ENCODE assay signal across 8 cellular contexts in the genomic region with DNA sequence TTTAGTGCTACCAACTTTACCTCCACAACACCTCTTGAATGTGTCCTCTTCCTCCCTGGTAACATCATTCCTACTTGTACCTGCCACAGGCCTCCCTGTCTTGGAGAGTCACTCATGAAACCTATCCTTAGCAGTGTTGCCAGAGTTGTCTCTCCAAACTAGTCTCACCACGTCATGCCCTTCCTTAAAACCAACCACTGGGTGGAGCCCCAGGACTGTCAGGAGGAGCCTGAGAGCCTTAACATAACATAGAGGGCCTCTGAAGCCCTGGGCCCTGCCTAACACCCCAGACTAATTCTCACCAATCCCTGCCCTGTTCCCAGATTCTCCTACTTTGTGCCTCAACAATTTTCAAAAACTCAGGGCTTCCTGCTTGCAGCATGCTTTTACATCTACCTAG.
DNase-seq lines count a peak whose midpoint lies in the region; ATAC-seq, FAIRE-seq and TF ChIP-seq lines count a peak whose summit lies in the region.

No MANE protein-coding gene starts in this region.

- no peaks in the 10 kb centered on the region for H3K4me1 ChIP-seq in IMR-90 (ENCODE audit: control insufficient read depth, insufficient read depth, low read length)
- no peaks in the 10 kb centered on the region for H3K4me1 ChIP-seq in PC-3 (ENCODE audit: insufficient read depth, low read length)
- no peaks in the 10 kb centered on the region for H3K4me1 ChIP-seq in liver (ENCODE audit: control insufficient read depth in 4 of 4, insufficient read depth in 4 of 4, low read length in 3 of 4)

- no peak overlapping the region for H2BK15ac ChIP-seq in IMR-90 (ENCODE audit: low read depth, low read length)

- TF ChIP-seq RAD21 in IMR-90 (IDR thresholded peaks at IDR 0.05; ENCODE audit: low read length) (peak; percentile 77), liver (IDR thresholded peaks at IDR 0.05) (peak; percentile 88 to 96)

- no peaks in the 10 kb centered on the region for H4K20me1 ChIP-seq in IMR-90 (ENCODE audit: insufficient read depth, low read length)
- no peaks in the 10 kb centered on the region for H4K20me1 ChIP-seq in PC-3 (ENCODE audit: low read length)

- H3K9ac ChIP-seq in IMR-90 (ENCODE audit: low read depth, low read length) (no peak overlapping the region), PC-3 (ENCODE audit: low read length) (no peak overlapping the region), liver (ENCODE audit: low read depth in 1 of 2, low read length in 2 of 2) (no peak overlapping the region)

- H3K9me3 ChIP-seq in IMR-90 (ENCODE audit: control insufficient read depth, insufficient read depth, low read length) (no peaks in the 10 kb centered on the region), PC-3 (ENCODE audit: low read length) (no peaks in the 10 kb centered on the region), liver (ENCODE audit: control insufficient read depth in 4 of 4, low read length in 3 of 4) (no peaks in the 10 kb centered on the region)

- no peak overlapping the region for H2BK5ac ChIP-seq in IMR-90 (ENCODE audit: low read depth, low read length, poor library complexity, severe bottlenecking)

- H3K4me3 ChIP-seq in IMR-90 (ENCODE audit: insufficient read depth, low read depth, low read length) (no peak overlapping the region), PC-3 (ENCODE audit: low read length) (no peak overlapping the region), liver (ENCODE audit: low read depth in 1 of 3, low read length in 3 of 3) (no peak overlapping the region)

- H4K8ac ChIP-seq in IMR-90 (ENCODE audit: low read depth in 2 of 2, low read length in 2 of 2) = no peak overlapping the region

- H3K36me3 ChIP-seq in IMR-90 (ENCODE audit: control insufficient read depth, insufficient read depth, low read length) = no peaks in the 10 kb centered on the region
- H3K36me3 ChIP-seq in PC-3 (ENCODE audit: low read depth, low read length) = no peaks in the 10 kb centered on the region
- no peaks in the 10 kb centered on the region for H3K36me3 ChIP-seq in liver (ENCODE audit: control insufficient read depth in 4 of 4, insufficient read depth in 3 of 4, low read depth in 1 of 4, low read length in 3 of 4)

- TF ChIP-seq CTCF in IMR-90 (conservative IDR thresholded peaks at IDR 0.05; ENCODE audit: low read depth, low read length) = peak; percentile 69
- TF ChIP-seq CTCF in PC-3 (conservative IDR thresholded peaks at IDR 0.05; ENCODE audit: low read depth, low read length) = peak; percentile 77
- peak; percentile 65 for TF ChIP-seq CTCF in liver (IDR thresholded peaks at IDR 0.05; ENCODE audit: low read depth, low read length, missing input control)

- H3K14ac ChIP-seq in IMR-90 (replicated peaks; ENCODE audit: low read depth, low read length) = no peak overlapping the region

- in situ Hi-C loops in IMR-90 (cut with MboI; ENCODE audit: low sequenced_read_pairs) = no loop called here

- BruUV-seq in IMR-90 (replicated peaks; lab: Mats Ljungman, UMichigan) (no TSS peak), PC-3 (replicated peaks; lab: Mats Ljungman, UMichigan) (no TSS peak)

- no peak overlapping the region for H3K56ac ChIP-seq in IMR-90 (ENCODE audit: extremely low read depth, insufficient read depth, low read length)

- CTCF ChIA-PET in IMR-90 (lab: Yijun Ruan, JAX) (no interaction called here), PC-3 (lab: Charles Lee) (interaction anchor here (0.6 kb wide), 1 partner anchor 26 kb away, joined by 3 read pairs; no protein-coding TSS in a partner anchor)

- H3K9me1 ChIP-seq in IMR-90 (ENCODE audit: insufficient read depth, low read length) = no peaks in the 10 kb centered on the region

- no CpG with 5 or more reads among the region's 1 CpG for WGBS in IMR-90 (ENCODE audit: extremely low coverage in 2 of 2, insufficient read length in 1 of 2), 2 experiments
- WGBS in liver = 4% methylated on average over 1 of the region's 1 CpG

- H2BK20ac ChIP-seq in IMR-90 (ENCODE audit: low read depth, low read length) = no peak overlapping the region

- peak; percentile 24 for DNase-seq in activated CD4-positive, alpha-beta T cell treated with anti-CD3 and anti-CD28 coated beads for 48 hours
- no peak for DNase-seq in activated CD4-positive, alpha-beta T cell treated with anti-CD3 and anti-CD28 coated beads, Interleukin-2, amount 50 U/mL, for 1 hour
- DNase-seq in IMR-90 (peak; percentile 55), PC-3 (peak; percentile 82), cerebellar cortex (ENCODE audit: low spot score) (peak; percentile 46), urothelium cell line (ENCODE audit: low spot score) (peak; percentile 63)

- no peak for TF ChIP-seq POLR2A in IMR-90 (IDR thresholded peaks at IDR 0.05; ENCODE audit: low read depth, low read length)

- no peaks in the 10 kb centered on the region for H3K79me1 ChIP-seq in IMR-90 (ENCODE audit: low read depth in 1 of 2, low read length in 2 of 2)

- H3F3A ChIP-seq in PC-3 (ENCODE audit: low read length, unreplicated experiment) = no peaks in the 10 kb centered on the region

- H2AFZ ChIP-seq in IMR-90 (replicated peaks; ENCODE audit: low read length, poor library complexity) = peak overlapping the region; percentile 21
- no peak overlapping the region for H2AFZ ChIP-seq in PC-3 (ENCODE audit: low read length)

- no peak for FAIRE-seq in urothelium cell line (lab: Jason Lieb, UNC)

- H3K18ac ChIP-seq in IMR-90 (ENCODE audit: low read depth, low read length) = no peak overlapping the region

- H3K9me2 ChIP-seq in PC-3 (replicated peaks; ENCODE audit: low read length) = no peaks in the 10 kb centered on the region

- H4K5ac ChIP-seq in IMR-90 (ENCODE audit: low read depth, low read length) = no peak overlapping the region

- H3K79me2 ChIP-seq in PC-3 (ENCODE audit: low read length) = no peaks in the 10 kb centered on the region

- H3K4me2 ChIP-seq in IMR-90 (ENCODE audit: low read depth, low read length) (no peak overlapping the region), PC-3 (ENCODE audit: low read length) (no peak overlapping the region)

- no peak overlapping the region for H2BK120ac ChIP-seq in IMR-90 (ENCODE audit: low read depth, low read length)

- intact Hi-C loops in IMR-90 (cut with micrococcal nuclease) = loop anchor here (1.0 kb wide), 1 partner anchor 92 kb away; no protein-coding TSS in a partner anchor
- intact Hi-C loops in PC-3 (cut with micrococcal nuclease) = loop anchor here (10.0 kb wide), 1 partner anchor 108 kb away; no protein-coding TSS in a partner anchor

- no peak overlapping the region for H4K91ac ChIP-seq in IMR-90 (ENCODE audit: insufficient read depth, low read depth, low read length)

- ATAC-seq in IMR-90 (ENCODE audit: low read depth) (peak; percentile 98), PC-3 (peak; percentile 97), HG03460 (IDR thresholded peaks at IDR 0.05; ENCODE audit: unreplicated experiment) (no peak)

- H3K4ac ChIP-seq in IMR-90 (ENCODE audit: low read depth, low read length) = no peak overlapping the region

- H2AK9ac ChIP-seq in IMR-90 (replicated peaks; ENCODE audit: low read depth, low read length, poor library complexity) = no peak overlapping the region

- H2AK5ac ChIP-seq in IMR-90 (ENCODE audit: low read depth, low read length) = no peak overlapping the region

- dilution Hi-C loops in IMR-90 (cut with HindIII; ENCODE audit: low sequenced_read_pairs, unreplicated experiment) = no loop called here

- no peak overlapping the region for H3K23ac ChIP-seq in IMR-90 (ENCODE audit: low read depth, low read length)

- no peak overlapping the region for H3K27ac ChIP-seq in IMR-90 (ENCODE audit: insufficient read depth, low read length)
- no peak overlapping the region for H3K27ac ChIP-seq in PC-3 (ENCODE audit: low read length)
- no peak overlapping the region for H3K27ac ChIP-seq in liver (ENCODE audit: low read depth in 1 of 2, low read length in 2 of 2)

- POLR2A ChIA-PET in IMR-90 (lab: Charles Lee; ENCODE audit: unreplicated experiment) = no interaction called here
- POLR2A ChIA-PET in PC-3 (lab: Charles Lee; ENCODE audit: unreplicated experiment) = no interaction called here

- peaks cover 12% of the 10 kb centered on the region for H3K27me3 ChIP-seq in IMR-90 (ENCODE audit: control insufficient read depth, insufficient read depth, low read length)
- no peaks in the 10 kb centered on the region for H3K27me3 ChIP-seq in PC-3 (ENCODE audit: low read length)
- no peaks in the 10 kb centered on the region for H3K27me3 ChIP-seq in liver (ENCODE audit: control insufficient read depth in 4 of 4, insufficient read depth in 4 of 4, low read length in 3 of 4)

TF ChIP-seq in IMR-90, 13 proteins besides CTCF, POLR2A, EP300 and RAD21:
- TF ChIP-seq CHD1 (IDR thresholded peaks at IDR 0.05; ENCODE audit: low read depth, low read length) = no peak
- peak; percentile 41 for TF ChIP-seq SMC3 (IDR thresholded peaks at IDR 0.05; ENCODE audit: low read depth, low read length)

TF ChIP-seq in liver, 16 proteins besides CTCF, POLR2A, EP300 and RAD21 (continues in another document):
- TF ChIP-seq NR2F2 (IDR thresholded peaks at IDR 0.05) = no peak
- TF ChIP-seq HNF4A (conservative IDR thresholded peaks at IDR 0.05) = no peak
- no peak for TF ChIP-seq TAF1 (conservative IDR thresholded peaks at IDR 0.05)
- TF ChIP-seq YY1 (IDR thresholded peaks at IDR 0.05) = no peak
- TF ChIP-seq, protein P1, sequence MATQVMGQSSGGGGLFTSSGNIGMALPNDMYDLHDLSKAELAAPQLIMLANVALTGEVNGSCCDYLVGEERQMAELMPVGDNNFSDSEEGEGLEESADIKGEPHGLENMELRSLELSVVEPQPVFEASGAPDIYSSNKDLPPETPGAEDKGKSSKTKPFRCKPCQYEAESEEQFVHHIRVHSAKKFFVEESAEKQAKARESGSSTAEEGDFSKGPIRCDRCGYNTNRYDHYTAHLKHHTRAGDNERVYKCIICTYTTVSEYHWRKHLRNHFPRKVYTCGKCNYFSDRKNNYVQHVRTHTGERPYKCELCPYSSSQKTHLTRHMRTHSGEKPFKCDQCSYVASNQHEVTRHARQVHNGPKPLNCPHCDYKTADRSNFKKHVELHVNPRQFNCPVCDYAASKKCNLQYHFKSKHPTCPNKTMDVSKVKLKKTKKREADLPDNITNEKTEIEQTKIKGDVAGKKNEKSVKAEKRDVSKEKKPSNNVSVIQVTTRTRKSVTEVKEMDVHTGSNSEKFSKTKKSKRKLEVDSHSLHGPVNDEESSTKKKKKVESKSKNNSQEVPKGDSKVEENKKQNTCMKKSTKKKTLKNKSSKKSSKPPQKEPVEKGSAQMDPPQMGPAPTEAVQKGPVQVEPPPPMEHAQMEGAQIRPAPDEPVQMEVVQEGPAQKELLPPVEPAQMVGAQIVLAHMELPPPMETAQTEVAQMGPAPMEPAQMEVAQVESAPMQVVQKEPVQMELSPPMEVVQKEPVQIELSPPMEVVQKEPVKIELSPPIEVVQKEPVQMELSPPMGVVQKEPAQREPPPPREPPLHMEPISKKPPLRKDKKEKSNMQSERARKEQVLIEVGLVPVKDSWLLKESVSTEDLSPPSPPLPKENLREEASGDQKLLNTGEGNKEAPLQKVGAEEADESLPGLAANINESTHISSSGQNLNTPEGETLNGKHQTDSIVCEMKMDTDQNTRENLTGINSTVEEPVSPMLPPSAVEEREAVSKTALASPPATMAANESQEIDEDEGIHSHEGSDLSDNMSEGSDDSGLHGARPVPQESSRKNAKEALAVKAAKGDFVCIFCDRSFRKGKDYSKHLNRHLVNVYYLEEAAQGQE (IDR thresholded peaks at IDR 0.05) = no peak
- TF ChIP-seq HNF4G (IDR thresholded peaks at IDR 0.05) = no peak
